In the genomic region with DNA sequence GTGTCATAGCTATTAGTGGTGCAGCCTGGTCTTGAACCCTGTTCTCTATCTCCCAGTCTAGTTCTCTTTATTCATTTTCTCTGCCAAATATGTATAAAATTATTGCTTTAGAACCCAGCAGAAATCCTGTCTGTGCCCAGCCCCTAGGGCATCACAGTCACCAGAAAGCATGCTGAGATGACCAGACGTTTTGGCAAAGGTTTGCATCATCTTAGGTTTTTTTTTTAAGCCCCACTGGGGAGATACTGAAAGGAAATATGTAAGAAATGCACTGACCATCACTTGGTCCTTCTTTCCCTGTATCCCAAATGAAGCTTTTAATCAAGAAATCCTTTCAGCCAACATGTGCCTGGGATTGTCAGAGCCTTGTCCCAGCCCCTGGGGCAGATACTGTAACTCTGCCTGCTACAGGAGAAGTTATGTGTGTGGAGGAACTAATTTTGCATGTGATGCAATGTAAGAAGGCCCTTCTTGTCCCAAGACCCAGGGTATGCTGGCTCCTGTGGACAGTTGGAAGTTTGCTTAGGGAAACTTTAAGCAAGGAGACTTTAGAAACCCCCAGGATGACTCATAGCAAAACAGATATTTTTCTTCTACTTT, we compare ENCODE assay signal across 1 cellular context.
TF ChIP-seq lines count a peak whose summit lies in the region.

No MANE protein-coding gene starts in this region.

TF ChIP-seq in GM23338, 12 proteins besides CTCF, POLR2A, EP300 and RAD21 (continued from another document):
- TF ChIP-seq EZH2phosphoT487 (IDR thresholded peaks at IDR 0.05; ENCODE audit: unreplicated experiment), result no peak
- TF ChIP-seq, protein P1, sequence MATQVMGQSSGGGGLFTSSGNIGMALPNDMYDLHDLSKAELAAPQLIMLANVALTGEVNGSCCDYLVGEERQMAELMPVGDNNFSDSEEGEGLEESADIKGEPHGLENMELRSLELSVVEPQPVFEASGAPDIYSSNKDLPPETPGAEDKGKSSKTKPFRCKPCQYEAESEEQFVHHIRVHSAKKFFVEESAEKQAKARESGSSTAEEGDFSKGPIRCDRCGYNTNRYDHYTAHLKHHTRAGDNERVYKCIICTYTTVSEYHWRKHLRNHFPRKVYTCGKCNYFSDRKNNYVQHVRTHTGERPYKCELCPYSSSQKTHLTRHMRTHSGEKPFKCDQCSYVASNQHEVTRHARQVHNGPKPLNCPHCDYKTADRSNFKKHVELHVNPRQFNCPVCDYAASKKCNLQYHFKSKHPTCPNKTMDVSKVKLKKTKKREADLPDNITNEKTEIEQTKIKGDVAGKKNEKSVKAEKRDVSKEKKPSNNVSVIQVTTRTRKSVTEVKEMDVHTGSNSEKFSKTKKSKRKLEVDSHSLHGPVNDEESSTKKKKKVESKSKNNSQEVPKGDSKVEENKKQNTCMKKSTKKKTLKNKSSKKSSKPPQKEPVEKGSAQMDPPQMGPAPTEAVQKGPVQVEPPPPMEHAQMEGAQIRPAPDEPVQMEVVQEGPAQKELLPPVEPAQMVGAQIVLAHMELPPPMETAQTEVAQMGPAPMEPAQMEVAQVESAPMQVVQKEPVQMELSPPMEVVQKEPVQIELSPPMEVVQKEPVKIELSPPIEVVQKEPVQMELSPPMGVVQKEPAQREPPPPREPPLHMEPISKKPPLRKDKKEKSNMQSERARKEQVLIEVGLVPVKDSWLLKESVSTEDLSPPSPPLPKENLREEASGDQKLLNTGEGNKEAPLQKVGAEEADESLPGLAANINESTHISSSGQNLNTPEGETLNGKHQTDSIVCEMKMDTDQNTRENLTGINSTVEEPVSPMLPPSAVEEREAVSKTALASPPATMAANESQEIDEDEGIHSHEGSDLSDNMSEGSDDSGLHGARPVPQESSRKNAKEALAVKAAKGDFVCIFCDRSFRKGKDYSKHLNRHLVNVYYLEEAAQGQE (IDR thresholded peaks at IDR 0.05; ENCODE audit: unreplicated experiment), result no peak
- no peak for TF ChIP-seq STAT1 (IDR thresholded peaks at IDR 0.05; ENCODE audit: unreplicated experiment)
- TF ChIP-seq ZNF331 (CRISPR knock-in tag; IDR thresholded peaks at IDR 0.05; ENCODE audit: low read depth), result no peak
- TF ChIP-seq, protein P2, sequence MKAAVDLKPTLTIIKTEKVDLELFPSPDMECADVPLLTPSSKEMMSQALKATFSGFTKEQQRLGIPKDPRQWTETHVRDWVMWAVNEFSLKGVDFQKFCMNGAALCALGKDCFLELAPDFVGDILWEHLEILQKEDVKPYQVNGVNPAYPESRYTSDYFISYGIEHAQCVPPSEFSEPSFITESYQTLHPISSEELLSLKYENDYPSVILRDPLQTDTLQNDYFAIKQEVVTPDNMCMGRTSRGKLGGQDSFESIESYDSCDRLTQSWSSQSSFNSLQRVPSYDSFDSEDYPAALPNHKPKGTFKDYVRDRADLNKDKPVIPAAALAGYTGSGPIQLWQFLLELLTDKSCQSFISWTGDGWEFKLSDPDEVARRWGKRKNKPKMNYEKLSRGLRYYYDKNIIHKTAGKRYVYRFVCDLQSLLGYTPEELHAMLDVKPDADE (IDR thresholded peaks at IDR 0.05), result no peak
- no peak for TF ChIP-seq CREB1 (CRISPR knock-in tag; IDR thresholded peaks at IDR 0.05; ENCODE audit: low read depth)
- TF ChIP-seq POLR2AphosphoS5 (IDR thresholded peaks at IDR 0.05; ENCODE audit: low read depth), result no peak
